ENCODE assay signal across 1 cellular context in genomic region chrX:16807548-16807947, GRCh38.
TF ChIP-seq lines count a peak whose summit lies in the region.

No MANE protein-coding gene starts in this region.

TF ChIP-seq in SK-N-SH, 30 proteins besides CTCF, POLR2A, EP300 and RAD21 (continued from another document):
- TF ChIP-seq, protein P1, sequence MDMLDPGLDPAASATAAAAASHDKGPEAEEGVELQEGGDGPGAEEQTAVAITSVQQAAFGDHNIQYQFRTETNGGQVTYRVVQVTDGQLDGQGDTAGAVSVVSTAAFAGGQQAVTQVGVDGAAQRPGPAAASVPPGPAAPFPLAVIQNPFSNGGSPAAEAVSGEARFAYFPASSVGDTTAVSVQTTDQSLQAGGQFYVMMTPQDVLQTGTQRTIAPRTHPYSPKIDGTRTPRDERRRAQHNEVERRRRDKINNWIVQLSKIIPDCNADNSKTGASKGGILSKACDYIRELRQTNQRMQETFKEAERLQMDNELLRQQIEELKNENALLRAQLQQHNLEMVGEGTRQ (IDR thresholded peaks at IDR 0.05; ENCODE audit: borderline replicate concordance, low read depth, low read length) = no peak
